In genomic region chr7:49767719-49768118, GRCh38 we compare ENCODE assay signal across 1 cellular context.
TF ChIP-seq lines count a peak whose summit lies in the region.

No MANE protein-coding gene starts in this region.

TF ChIP-seq in GM12878, 131 proteins besides CTCF, POLR2A, EP300 and RAD21 (continued from another document):
- TF ChIP-seq HSF1 (IDR thresholded peaks at IDR 0.05; ENCODE audit: low read depth, low read length), result no peak
- no peak for TF ChIP-seq ATF7 (IDR thresholded peaks at IDR 0.05; ENCODE audit: low read depth)
TF ChIP-seq in GM12878: peak in this region for 5.
